1 cellular context compared by ENCODE assay signal in genomic region chr3:141368062-141368924, GRCh38.
A peak's percentile ranks its signal among the peaks of the same experiment; 100 is the strongest.
TF ChIP-seq lines count a peak whose summit lies in the region.

ZBTB38 (plus strand) TSS chr3:141368504; CDS start chr3:141442389, 73,885 bp downstream.

TF ChIP-seq in HepG2, 621 proteins besides CTCF, POLR2A, EP300 and RAD21 (continued from another document and continues in another):
- TF ChIP-seq BCLAF1 (IDR thresholded peaks at IDR 0.05) (no peak), IRF2 (CRISPR knock-in tag; IDR thresholded peaks at IDR 0.05) (peak; percentile 83), JUND (CRISPR knock-in tag; IDR thresholded peaks at IDR 0.05) (peak; percentile 96), THAP7 (CRISPR knock-in tag; IDR thresholded peaks at IDR 0.05) (peak; percentile 25; the same call in 1 of the 2 replicates), KLF11 (CRISPR knock-in tag; IDR thresholded peaks at IDR 0.05) (no peak), HHEX (CRISPR knock-in tag; IDR thresholded peaks at IDR 0.05) (no peak), CEBPG (CRISPR knock-in tag; IDR thresholded peaks at IDR 0.05) (peak; percentile 5; the same call in 1 of the 2 replicates), TRAFD1 (CRISPR knock-in tag; IDR thresholded peaks at IDR 0.05; ENCODE audit: borderline replicate concordance) (no peak), ISX (CRISPR knock-in tag; conservative IDR thresholded peaks at IDR 0.05) (no peak), ZFYVE20 (CRISPR knock-in tag; IDR thresholded peaks at IDR 0.05; ENCODE audit: borderline replicate concordance, low read depth) (no peak), SRF (IDR thresholded peaks at IDR 0.05; ENCODE audit: low read depth, low read length) (no peak), IKZF4 (CRISPR knock-in tag; IDR thresholded peaks at IDR 0.05; ENCODE audit: borderline replicate concordance, low read depth, not compliant biosample characterization) (peak; percentile 34), HNRNPUL1 (IDR thresholded peaks at IDR 0.05; ENCODE audit: low read depth, low read length) (no peak), CHD2 (IDR thresholded peaks at IDR 0.05; ENCODE audit: low read depth, low read length) (peak; percentile 57; the same call in 1 of the 2 replicates), ZKSCAN1 (IDR thresholded peaks at IDR 0.05; ENCODE audit: low read length) (no peak), TAF15 (IDR thresholded peaks at IDR 0.05; ENCODE audit: low read depth, low read length, poor library complexity, severe bottlenecking) (no peak), MXD4 (CRISPR knock-in tag; IDR thresholded peaks at IDR 0.05) (0 out of 2 replicates have a peak, but pooled peaks have one; percentile 10), ZNF567 (CRISPR knock-in tag; IDR thresholded peaks at IDR 0.05; ENCODE audit: borderline replicate concordance) (peak; percentile 29; the same call in 1 of the 2 replicates), ZBTB3 (CRISPR knock-in tag; IDR thresholded peaks at IDR 0.05; ENCODE audit: borderline replicate concordance, low read depth) (0 out of 2 replicates have a peak, but pooled peaks have one; percentile 62), SP1 (IDR thresholded peaks at IDR 0.05) (no peak), SP1 (CRISPR knock-in tag; IDR thresholded peaks at IDR 0.05) (no peak), ZNF83 (CRISPR knock-in tag; IDR thresholded peaks at IDR 0.05; ENCODE audit: borderline replicate concordance) (no peak), HOXA5 (CRISPR knock-in tag; IDR thresholded peaks at IDR 0.05) (peak; percentile 71; the same call in 1 of the 2 replicates), ZNF468 (CRISPR knock-in tag; IDR thresholded peaks at IDR 0.05) (no peak), REPIN1 (CRISPR knock-in tag; IDR thresholded peaks at IDR 0.05; ENCODE audit: borderline replicate concordance, low read depth) (peak; percentile 68; the same call in 1 of the 2 replicates), SIX1 (CRISPR knock-in tag; IDR thresholded peaks at IDR 0.05; ENCODE audit: borderline replicate concordance) (no peak), ZFP82 (CRISPR knock-in tag; IDR thresholded peaks at IDR 0.05; ENCODE audit: borderline replicate concordance) (peak; percentile 81; the same call in 1 of the 2 replicates), NAIF1 (CRISPR knock-in tag; IDR thresholded peaks at IDR 0.05; ENCODE audit: borderline replicate concordance) (peak; percentile 88), NR2F6 (IDR thresholded peaks at IDR 0.05) (peak; percentile 66), NR2F6 (CRISPR knock-in tag; IDR thresholded peaks at IDR 0.05) (peak; percentile 77; the same call in 1 of the 2 replicates), ZNF160 (CRISPR knock-in tag; IDR thresholded peaks at IDR 0.05) (peak; percentile 67; the same call in 1 of the 2 replicates), NPAS2 (CRISPR knock-in tag; IDR thresholded peaks at IDR 0.05; ENCODE audit: borderline replicate concordance) (no peak), PBX3 (CRISPR knock-in tag; IDR thresholded peaks at IDR 0.05; ENCODE audit: borderline replicate concordance) (no peak), CSRNP1 (CRISPR knock-in tag; IDR thresholded peaks at IDR 0.05) (no peak), ZNF20 (CRISPR knock-in tag; IDR thresholded peaks at IDR 0.05) (no peak), PAX8 (CRISPR knock-in tag; IDR thresholded peaks at IDR 0.05; ENCODE audit: borderline replicate concordance) (no peak), JUN (CRISPR knock-in tag; IDR thresholded peaks at IDR 0.05) (peak; percentile 83; the same call in 1 of the 2 replicates), ZNF569 (CRISPR knock-in tag; IDR thresholded peaks at IDR 0.05; ENCODE audit: borderline replicate concordance) (no peak), RERE (CRISPR knock-in tag; IDR thresholded peaks at IDR 0.05; ENCODE audit: low read depth) (peak; percentile 72; the same call in 1 of the 2 replicates), KLF9 (CRISPR knock-in tag; IDR thresholded peaks at IDR 0.05; ENCODE audit: low read depth) (no peak), TMF1 (CRISPR knock-in tag; IDR thresholded peaks at IDR 0.05; ENCODE audit: low read depth) (no peak), NFIC (IDR thresholded peaks at IDR 0.05; ENCODE audit: low read length) (peak; percentile 52; the same call in 1 of the 2 replicates)
- TF ChIP-seq, protein P1, sequence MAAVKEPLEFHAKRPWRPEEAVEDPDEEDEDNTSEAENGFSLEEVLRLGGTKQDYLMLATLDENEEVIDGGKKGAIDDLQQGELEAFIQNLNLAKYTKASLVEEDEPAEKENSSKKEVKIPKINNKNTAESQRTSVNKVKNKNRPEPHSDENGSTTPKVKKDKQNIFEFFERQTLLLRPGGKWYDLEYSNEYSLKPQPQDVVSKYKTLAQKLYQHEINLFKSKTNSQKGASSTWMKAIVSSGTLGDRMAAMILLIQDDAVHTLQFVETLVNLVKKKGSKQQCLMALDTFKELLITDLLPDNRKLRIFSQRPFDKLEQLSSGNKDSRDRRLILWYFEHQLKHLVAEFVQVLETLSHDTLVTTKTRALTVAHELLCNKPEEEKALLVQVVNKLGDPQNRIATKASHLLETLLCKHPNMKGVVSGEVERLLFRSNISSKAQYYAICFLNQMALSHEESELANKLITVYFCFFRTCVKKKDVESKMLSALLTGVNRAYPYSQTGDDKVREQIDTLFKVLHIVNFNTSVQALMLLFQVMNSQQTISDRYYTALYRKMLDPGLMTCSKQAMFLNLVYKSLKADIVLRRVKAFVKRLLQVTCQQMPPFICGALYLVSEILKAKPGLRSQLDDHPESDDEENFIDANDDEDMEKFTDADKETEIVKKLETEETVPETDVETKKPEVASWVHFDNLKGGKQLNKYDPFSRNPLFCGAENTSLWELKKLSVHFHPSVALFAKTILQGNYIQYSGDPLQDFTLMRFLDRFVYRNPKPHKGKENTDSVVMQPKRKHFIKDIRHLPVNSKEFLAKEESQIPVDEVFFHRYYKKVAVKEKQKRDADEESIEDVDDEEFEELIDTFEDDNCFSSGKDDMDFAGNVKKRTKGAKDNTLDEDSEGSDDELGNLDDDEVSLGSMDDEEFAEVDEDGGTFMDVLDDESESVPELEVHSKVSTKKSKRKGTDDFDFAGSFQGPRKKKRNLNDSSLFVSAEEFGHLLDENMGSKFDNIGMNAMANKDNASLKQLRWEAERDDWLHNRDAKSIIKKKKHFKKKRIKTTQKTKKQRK (IDR thresholded peaks at IDR 0.05; ENCODE audit: low read length), result no peak
- TF ChIP-seq, protein P2, sequence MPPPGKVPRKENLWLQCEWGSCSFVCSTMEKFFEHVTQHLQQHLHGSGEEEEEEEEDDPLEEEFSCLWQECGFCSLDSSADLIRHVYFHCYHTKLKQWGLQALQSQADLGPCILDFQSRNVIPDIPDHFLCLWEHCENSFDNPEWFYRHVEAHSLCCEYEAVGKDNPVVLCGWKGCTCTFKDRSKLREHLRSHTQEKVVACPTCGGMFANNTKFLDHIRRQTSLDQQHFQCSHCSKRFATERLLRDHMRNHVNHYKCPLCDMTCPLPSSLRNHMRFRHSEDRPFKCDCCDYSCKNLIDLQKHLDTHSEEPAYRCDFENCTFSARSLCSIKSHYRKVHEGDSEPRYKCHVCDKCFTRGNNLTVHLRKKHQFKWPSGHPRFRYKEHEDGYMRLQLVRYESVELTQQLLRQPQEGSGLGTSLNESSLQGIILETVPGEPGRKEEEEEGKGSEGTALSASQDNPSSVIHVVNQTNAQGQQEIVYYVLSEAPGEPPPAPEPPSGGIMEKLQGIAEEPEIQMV (CRISPR knock-in tag; IDR thresholded peaks at IDR 0.05; ENCODE audit: low read depth), result no peak
